ENCODE assay signal across 14 cellular contexts in the genomic region with DNA sequence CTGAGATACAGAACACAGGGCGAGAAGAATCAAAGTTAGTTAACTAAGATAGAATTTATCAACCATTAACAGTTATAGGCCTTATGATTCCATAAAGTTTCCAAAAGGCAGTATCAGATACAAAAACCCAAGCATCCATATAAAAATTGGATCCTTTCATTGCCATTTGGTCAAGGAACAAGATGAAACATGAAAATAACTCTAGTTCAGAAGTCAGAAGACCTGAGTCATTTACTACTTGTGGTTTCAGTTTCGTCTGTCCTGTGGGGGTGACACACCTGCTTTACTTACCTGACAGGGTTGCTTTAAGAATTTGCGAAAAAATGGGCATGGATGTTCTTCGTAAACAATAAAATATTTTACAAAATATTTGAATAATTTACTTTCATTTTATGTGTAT.
A peak's percentile ranks its signal among the peaks of the same experiment; 100 is the strongest.
DNase-seq lines count a peak whose midpoint lies in the region; ATAC-seq, FAIRE-seq and TF ChIP-seq lines count a peak whose summit lies in the region.
"Had no signal": no experiment of that assay in that cellular context is flagged by ENCODE, and none has a peak within 500 bp of the region (broad histone marks: within the 10 kb centered on the region; RNA-seq: fewer than 3 reads in every experiment).

No MANE protein-coding gene starts in this region.

- intact Hi-C loops in sciatic nerve (cut with DNase I): no loop called here
- intact Hi-C loops in pancreas (cut with DNase I): no loop called here

- ATAC-seq in GM19324 (IDR thresholded peaks at IDR 0.05; ENCODE audit: low FRiP score, unreplicated experiment): peak; percentile 66
- ATAC-seq in HG02571 (IDR thresholded peaks at IDR 0.05; ENCODE audit: unreplicated experiment): peak; percentile 77
- ATAC-seq in HG03280 (IDR thresholded peaks at IDR 0.05; ENCODE audit: unreplicated experiment): peak; percentile 68
- no peak for ATAC-seq in sciatic nerve
- ATAC-seq in pancreas: no peak

- WGBS in pancreas, 2 donors: 85 to 86% methylated on average over 4 of the region's 4 CpGs

- DNase-seq in kidney epithelial cell (ENCODE audit: low read depth): peak; percentile 9
- no peak for DNase-seq in GOT3 (lab: John Stamatoyannopoulos, UW)
- no peak for DNase-seq in sciatic nerve (ENCODE audit: low spot score)
- no peak for DNase-seq in H7
- DNase-seq in pancreas: no peak
- DNase-seq: amygdala, hypothalamus, NCI-H2029 treated with DMSO at 0.1 percent for 48 hours, PC-9, tibial artery had no signal

- H3K4me1 ChIP-seq in pancreas: no peaks in the 10 kb centered on the region

- no peak for FAIRE-seq in pancreas (lab: Jason Lieb, UNC)
- FAIRE-seq: HTR-8/SVneo had no signal

- H3K36me3 ChIP-seq in kidney epithelial cell (ENCODE audit: control insufficient read depth, insufficient read depth, low read length): no peaks in the 10 kb centered on the region
- no peaks in the 10 kb centered on the region for H3K36me3 ChIP-seq in H7 (replicated peaks; ENCODE audit: control insufficient read depth, insufficient read depth, low read length)
- no peaks in the 10 kb centered on the region for H3K36me3 ChIP-seq in pancreas
- H3K36me3 ChIP-seq: tibial artery had no signal

- no peaks in the 10 kb centered on the region for H3K9me3 ChIP-seq in pancreas
- H3K9me3 ChIP-seq: tibial artery had no signal

- no peak overlapping the region for H3K27ac ChIP-seq in pancreas
- H3K27ac ChIP-seq: PC-9, tibial artery had no signal

- TF ChIP-seq CTCF in kidney epithelial cell (IDR thresholded peaks at IDR 0.05; ENCODE audit: insufficient read depth, low read length, poor library complexity, severe bottlenecking) (no peak), pancreas (IDR thresholded peaks at IDR 0.05) (no peak)

- H3K4me3 ChIP-seq in kidney epithelial cell (ENCODE audit: low read depth, low read length): no peak overlapping the region
- H3K4me3 ChIP-seq in H7 (ENCODE audit: insufficient read depth, low read depth, low read length): no peak overlapping the region
- H3K4me3 ChIP-seq in pancreas: no peak overlapping the region
- H3K4me3 ChIP-seq: PC-9, tibial artery had no signal

- no peaks in the 10 kb centered on the region for H3K27me3 ChIP-seq in kidney epithelial cell (ENCODE audit: control insufficient read depth, insufficient read depth, low read length)
- H3K27me3 ChIP-seq in H7 (ENCODE audit: control insufficient read depth, insufficient read depth, low read length): no peaks in the 10 kb centered on the region
- no peaks in the 10 kb centered on the region for H3K27me3 ChIP-seq in pancreas
- H3K27me3 ChIP-seq: tibial artery had no signal

Comparison
In these comparisons a context has a peak if more than half of its experiments do, and no peak if none do; other contexts are left out.
1. ATAC-seq: peak in GM19324 (single experiment), HG02571 (single experiment) and HG03280 (single experiment); none in sciatic nerve (single experiment) and pancreas (0 of 4).